In the genomic region with DNA sequence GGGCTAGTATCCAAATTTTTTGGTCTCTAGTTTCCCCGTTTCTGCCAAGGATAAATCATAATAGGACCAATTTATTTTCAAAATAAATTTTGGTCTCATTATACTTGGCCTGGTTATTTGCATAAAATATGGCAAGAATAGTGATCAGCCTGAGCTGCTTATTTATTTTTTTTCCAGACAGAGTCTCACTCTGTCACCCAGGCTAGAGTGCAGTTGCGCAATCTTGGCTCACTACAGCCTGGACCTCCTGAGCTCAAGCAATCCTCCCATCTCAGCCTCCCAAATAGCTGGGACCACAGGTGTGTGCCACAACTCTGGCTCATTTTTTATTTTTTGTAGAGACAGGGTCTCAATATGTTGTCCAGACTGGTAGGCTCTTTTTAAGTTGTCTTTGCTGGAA, we compare ENCODE assay signal across 1 cellular context.
A peak's percentile ranks its signal among the peaks of the same experiment; 100 is the strongest.
TF ChIP-seq lines count a peak whose summit lies in the region.

No MANE protein-coding gene starts in this region.

TF ChIP-seq in HepG2, 621 proteins besides CTCF, POLR2A, EP300 and RAD21 (continued from another document):
- TF ChIP-seq, protein P1, sequence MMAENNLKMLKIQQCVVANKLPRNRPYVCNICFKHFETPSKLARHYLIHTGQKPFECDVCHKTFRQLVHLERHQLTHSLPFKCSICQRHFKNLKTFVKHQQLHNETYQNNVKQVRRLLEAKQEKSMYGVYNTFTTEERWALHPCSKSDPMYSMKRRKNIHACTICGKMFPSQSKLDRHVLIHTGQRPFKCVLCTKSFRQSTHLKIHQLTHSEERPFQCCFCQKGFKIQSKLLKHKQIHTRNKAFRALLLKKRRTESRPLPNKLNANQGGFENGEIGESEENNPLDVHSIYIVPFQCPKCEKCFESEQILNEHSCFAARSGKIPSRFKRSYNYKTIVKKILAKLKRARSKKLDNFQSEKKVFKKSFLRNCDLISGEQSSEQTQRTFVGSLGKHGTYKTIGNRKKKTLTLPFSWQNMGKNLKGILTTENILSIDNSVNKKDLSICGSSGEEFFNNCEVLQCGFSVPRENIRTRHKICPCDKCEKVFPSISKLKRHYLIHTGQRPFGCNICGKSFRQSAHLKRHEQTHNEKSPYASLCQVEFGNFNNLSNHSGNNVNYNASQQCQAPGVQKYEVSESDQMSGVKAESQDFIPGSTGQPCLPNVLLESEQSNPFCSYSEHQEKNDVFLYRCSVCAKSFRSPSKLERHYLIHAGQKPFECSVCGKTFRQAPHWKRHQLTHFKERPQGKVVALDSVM (CRISPR knock-in tag; IDR thresholded peaks at IDR 0.05), result 0 out of 2 replicates have a peak, but pooled peaks have one; percentile 17
- TF ChIP-seq CEBPG (CRISPR knock-in tag; IDR thresholded peaks at IDR 0.05) (peak; percentile 62), CEBPB (IDR thresholded peaks at IDR 0.05; ENCODE audit: borderline replicate concordance, low read depth, low read length) (peak; percentile 88)
- TF ChIP-seq, protein P2, sequence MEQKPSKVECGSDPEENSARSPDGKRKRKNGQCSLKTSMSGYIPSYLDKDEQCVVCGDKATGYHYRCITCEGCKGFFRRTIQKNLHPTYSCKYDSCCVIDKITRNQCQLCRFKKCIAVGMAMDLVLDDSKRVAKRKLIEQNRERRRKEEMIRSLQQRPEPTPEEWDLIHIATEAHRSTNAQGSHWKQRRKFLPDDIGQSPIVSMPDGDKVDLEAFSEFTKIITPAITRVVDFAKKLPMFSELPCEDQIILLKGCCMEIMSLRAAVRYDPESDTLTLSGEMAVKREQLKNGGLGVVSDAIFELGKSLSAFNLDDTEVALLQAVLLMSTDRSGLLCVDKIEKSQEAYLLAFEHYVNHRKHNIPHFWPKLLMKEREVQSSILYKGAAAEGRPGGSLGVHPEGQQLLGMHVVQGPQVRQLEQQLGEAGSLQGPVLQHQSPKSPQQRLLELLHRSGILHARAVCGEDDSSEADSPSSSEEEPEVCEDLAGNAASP (CRISPR knock-in tag; IDR thresholded peaks at IDR 0.05; ENCODE audit: borderline replicate concordance), result no peak
TF ChIP-seq in HepG2: peak in this region for 3.
